In the genomic region with DNA sequence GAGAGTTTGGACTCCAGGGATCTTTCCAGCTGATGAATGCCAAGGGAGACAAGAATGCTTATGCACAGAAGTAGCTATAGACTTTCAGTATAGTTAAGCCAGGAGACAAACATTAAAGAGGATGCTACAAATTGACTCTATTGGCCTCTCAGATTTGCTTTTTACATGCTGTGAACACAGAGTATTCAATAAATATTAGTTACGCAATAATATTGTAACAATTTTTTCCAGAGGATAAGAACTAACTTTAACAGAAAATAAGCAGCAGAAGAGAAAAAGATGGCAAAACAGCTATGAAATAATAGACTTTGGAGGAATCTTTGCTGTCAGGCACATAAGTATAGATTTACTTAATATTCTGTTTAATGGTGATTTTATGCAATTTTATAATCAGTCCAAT, we compare ENCODE assay signal across 8 cellular contexts.
"Had no signal": no experiment of that assay in that cellular context is flagged by ENCODE, and none has a peak within 500 bp of the region (broad histone marks: within the 10 kb centered on the region; RNA-seq: fewer than 3 reads in every experiment).

No MANE protein-coding gene starts in this region.

- DNase-seq: H7, HFFc6, Kasumi-1, KG1 had no signal

- H3K4me3 ChIP-seq: GM23338, HAP-1 had no signal

- H3K36me3 ChIP-seq: HAP-1 had no signal

- H3K27ac ChIP-seq: HL-60 had no signal

- ATAC-seq: GM23338, HCT116 had no signal

- H3K4me2 ChIP-seq: GM23338 had no signal

- H2AFZ ChIP-seq: GM23338 had no signal

- H3K9me3 ChIP-seq: HAP-1 had no signal
